13 cellular contexts compared by ENCODE assay signal in genomic region chr19:16582486-16583261, GRCh38. TPM values are rescaled to one million over a fixed set of nuclear protein-coding genes. Genes with fewer than 3 reads are reported as not detected.
DNase-seq lines count a peak whose midpoint lies in the region; ATAC-seq, FAIRE-seq and TF ChIP-seq lines count a peak whose summit lies in the region.
"Had no signal": no experiment of that assay in that cellular context is flagged by ENCODE, and none has a peak within 500 bp of the region (broad histone marks: within the 10 kb centered on the region; RNA-seq: fewer than 3 reads in every experiment).

No MANE protein-coding gene starts in this region.

- peak overlapping the region; percentile 73 for H3K9ac ChIP-seq in BLaER1
- no peak overlapping the region for H3K9ac ChIP-seq in HepG2 (ENCODE audit: insufficient read depth, low read depth, low read length)

- intact Hi-C loops in HepG2 (cut with micrococcal nuclease; ENCODE audit: unreplicated experiment): no loop called here

- no peak for TF ChIP-seq POLR2A in HepG2 (IDR thresholded peaks at IDR 0.05; ENCODE audit: insufficient read depth in 1 of 2, low read depth in 2 of 2, low read length in 2 of 2)

- H3K27me3 ChIP-seq in BLaER1 (no peaks in the 10 kb centered on the region), HepG2 (ENCODE audit: control insufficient read depth in 1 of 2, insufficient read depth in 2 of 2, low read length in 2 of 2) (no peaks in the 10 kb centered on the region)
- H3K27me3 ChIP-seq: hepatocyte, right atrium auricular region had no signal

- POLR2A ChIA-PET in HEK293 (lab: Yijun Ruan, JAX): interaction anchor here (1.1 kb wide), 1 partner anchor 9 kb away, joined by 4 read pairs; no protein-coding TSS in a partner anchor
- POLR2A ChIA-PET in activated naive CD8-positive, alpha-beta T cell treated with anti-CD3 and anti-CD28 coated beads, Interleukin-2, amount 10 ng/mL, durations not matched to agents 7 days and 5 days (lab: Charles Lee): interaction anchor here (1.1 to 4.0 kb wide), 3 partner anchors 9 to 45 kb away, joined by 3 to 38 read pairs (median 33); partner anchors contain the start of genes MED26 and SLC35E1
- POLR2A ChIA-PET in naive thymus-derived CD8-positive, alpha-beta T cell (lab: Charles Lee): interaction anchor here (1.5 to 4.1 kb wide), 3 partner anchors 9 to 46 kb away, joined by 5 to 27 read pairs (median 11); partner anchors contain the start of genes MED26 and SLC35E1
- POLR2A ChIA-PET in HepG2 (lab: Yijun Ruan, JAX): no interaction called here

- H3K27ac ChIP-seq in BLaER1 (peak overlapping the region; percentile 83), HEK293 (ENCODE audit: extremely low read depth, low read depth, low read length) (no peak overlapping the region), HepG2 (ENCODE audit: extremely low read length, insufficient read depth, low read length) (no peak overlapping the region)

- no peak overlapping the region for H3K4me3 Mint-ChIP-seq in activated naive CD8-positive, alpha-beta T cell treated with anti-CD3 and anti-CD28 coated beads, Interleukin-2, amount 10 ng/mL, durations not matched to agents 7 days and 5 days
- peak overlapping the region in 6 of 10 donors; percentile 4 to 62 (median 30) for H3K4me3 Mint-ChIP-seq in naive thymus-derived CD8-positive, alpha-beta T cell

- H4K20me1 ChIP-seq in BLaER1 (peaks cover 98% of the 10 kb centered on the region), HepG2 (ENCODE audit: insufficient read depth, low read length) (peaks cover 21% of the 10 kb centered on the region; the same call in 1 of the 2 replicates)

- no peak for DNase-seq in activated naive CD8-positive, alpha-beta T cell treated with anti-CD3 and anti-CD28 coated beads, Interleukin-2, amount 10 ng/mL, durations not matched to agents 7 days and 5 days
- DNase-seq in naive thymus-derived CD8-positive, alpha-beta T cell: no peak
- no peak for DNase-seq in HepG2 (ENCODE audit: low spot score)
- no peak for DNase-seq in UCSD-AML1 (lab: John Stamatoyannopoulos, UW; ENCODE audit: unreplicated experiment)
- DNase-seq in KBM-7: no peak
- DNase-seq: activated CD4-positive, CD25-positive, alpha-beta regulatory T cell treated with anti-CD3 and anti-CD28 coated beads, Interleukin-2, amount 50 U/mL, for 72 hours; HCEC 1CT had no signal

- in situ Hi-C loops in HepG2 (cut with HindIII; ENCODE audit: extremely low pct_ligation_motif_present, low pct_unique_long_range_greater_than_20kb): no loop called here
- in situ Hi-C loops in KBM-7 (cut with MboI; ENCODE audit: low pct_unique_long_range_greater_than_20kb, low sequenced_read_pairs): no loop called here

- TF ChIP-seq EP300 in HepG2 (IDR thresholded peaks at IDR 0.05; ENCODE audit: low read depth in 2 of 2, low read length in 2 of 2) (no peak), HepG2 (CRISPR knock-in tag; IDR thresholded peaks at IDR 0.05; ENCODE audit: borderline replicate concordance) (no peak)

- no peaks in the 10 kb centered on the region for H3K9me3 ChIP-seq in BLaER1
- no peaks in the 10 kb centered on the region for H3K9me3 ChIP-seq in HEK293 (ENCODE audit: control insufficient read depth, insufficient read depth, low read depth, low read length)
- H3K9me3 ChIP-seq in HepG2 (ENCODE audit: low read length): no peaks in the 10 kb centered on the region
- H3K9me3 ChIP-seq: right atrium auricular region had no signal

- WGBS in HepG2 (ENCODE audit: low lambda C conversion rate): 96% methylated on average over 8 of the region's 10 CpGs

- peaks cover 50% of the 10 kb centered on the region for H3K36me3 ChIP-seq in BLaER1
- peaks cover 0 to 15% of the 10 kb centered on the region in 2 experiments; a peak in 1 of 3 replicates for H3K36me3 ChIP-seq in HEK293 (ENCODE audit: control insufficient read depth in 2 of 2, insufficient read depth in 1 of 2, low read length in 2 of 2)
- H3K36me3 ChIP-seq in HepG2 (replicated peaks in 1 of 2; ENCODE audit: control insufficient read depth in 1 of 2, insufficient read depth in 2 of 2, low read length in 2 of 2): peaks cover 3 to 14% of the 10 kb centered on the region in 2 experiments; a peak in 4 of 5 replicates

- H3K4me1 Mint-ChIP-seq in activated naive CD8-positive, alpha-beta T cell treated with anti-CD3 and anti-CD28 coated beads, Interleukin-2, amount 10 ng/mL, durations not matched to agents 7 days and 5 days: peaks cover 54% of the 10 kb centered on the region
- H3K4me1 Mint-ChIP-seq in naive thymus-derived CD8-positive, alpha-beta T cell: peaks cover 19 to 86% (median 76%) of the 10 kb centered on the region in 4 donors

- FAIRE-seq in HepG2 (lab: Jason Lieb, UNC): no peak
- FAIRE-seq: endometrium had no signal

- no peaks in the 10 kb centered on the region for H3K9me3 Mint-ChIP-seq in activated naive CD8-positive, alpha-beta T cell treated with anti-CD3 and anti-CD28 coated beads, Interleukin-2, amount 10 ng/mL, durations not matched to agents 7 days and 5 days
- H3K9me3 Mint-ChIP-seq in naive thymus-derived CD8-positive, alpha-beta T cell: peaks cover 0 to 2% (median 0%) of the 10 kb centered on the region in 9 donors

- H2AFZ ChIP-seq in HepG2 (ENCODE audit: low read length): no peak overlapping the region
- H2AFZ ChIP-seq: hepatocyte had no signal

- no peak for TF ChIP-seq CTCF in HEK293 (tag by site-specific recombination; IDR thresholded peaks at IDR 0.05)
- no peak for TF ChIP-seq CTCF in HepG2 (CRISPR knock-in tag; IDR thresholded peaks at IDR 0.05)

- CTCF ChIA-PET in HEK293 (lab: Yijun Ruan, JAX) (no interaction called here), HepG2 (lab: Yijun Ruan, JAX; ENCODE audit: low intra/inter-chr PET ratio, low total read pairs) (no interaction called here)

- H3K4me3 ChIP-seq in BLaER1: no peak overlapping the region; the same call in 1 of the 2 replicates
- no peak overlapping the region for H3K4me3 ChIP-seq in HEK293 (ENCODE audit: low read depth, low read length)
- no peak overlapping the region for H3K4me3 ChIP-seq in HepG2 (replicated peaks in 1 of 3; ENCODE audit: insufficient read depth in 1 of 3, low read depth in 2 of 3, low read length in 3 of 3)
- H3K4me3 ChIP-seq: hepatocyte, right atrium auricular region had no signal

- no peak for ATAC-seq in activated naive CD8-positive, alpha-beta T cell treated with anti-CD3 and anti-CD28 coated beads, Interleukin-2, amount 10 ng/mL, durations not matched to agents 7 days and 5 days (ENCODE audit: low read depth)
- ATAC-seq in naive thymus-derived CD8-positive, alpha-beta T cell: no peak
- ATAC-seq in HepG2: no peak
- no peak for ATAC-seq in HG03175 (IDR thresholded peaks at IDR 0.05; ENCODE audit: unreplicated experiment)

- peaks cover 72% of the 10 kb centered on the region for H3K79me2 ChIP-seq in HepG2 (ENCODE audit: insufficient read depth, low read length)

- H3K36me3 Mint-ChIP-seq in activated naive CD8-positive, alpha-beta T cell treated with anti-CD3 and anti-CD28 coated beads, Interleukin-2, amount 10 ng/mL, durations not matched to agents 7 days and 5 days: peaks cover 7% of the 10 kb centered on the region
- H3K36me3 Mint-ChIP-seq in naive thymus-derived CD8-positive, alpha-beta T cell: peaks cover 0 to 13% (median 3%) of the 10 kb centered on the region in 3 donors

- no peak for TF ChIP-seq RAD21 in HepG2 (CRISPR knock-in tag; IDR thresholded peaks at IDR 0.05)

- H3K27me3 Mint-ChIP-seq in activated naive CD8-positive, alpha-beta T cell treated with anti-CD3 and anti-CD28 coated beads, Interleukin-2, amount 10 ng/mL, durations not matched to agents 7 days and 5 days: no peaks in the 10 kb centered on the region
- H3K27me3 Mint-ChIP-seq in naive thymus-derived CD8-positive, alpha-beta T cell: no peaks in the 10 kb centered on the region

- no TSS peak for BruUV-seq in HepG2 (replicated peaks; lab: Mats Ljungman, UMichigan)

- H3K4me1 ChIP-seq in BLaER1 (peaks cover 85% of the 10 kb centered on the region), HEK293 (ENCODE audit: control insufficient read depth, insufficient read depth, low read length) (peaks cover 8% of the 10 kb centered on the region), HepG2 (ENCODE audit: insufficient read depth, low read length) (peaks cover 16% of the 10 kb centered on the region)

- H3K4me2 ChIP-seq in BLaER1 (peak overlapping the region; percentile 95), HepG2 (ENCODE audit: low read depth, low read length) (no peak overlapping the region)
- H3K4me2 ChIP-seq: hepatocyte had no signal

- H3K27ac Mint-ChIP-seq in activated naive CD8-positive, alpha-beta T cell treated with anti-CD3 and anti-CD28 coated beads, Interleukin-2, amount 10 ng/mL, durations not matched to agents 7 days and 5 days: peak overlapping the region; percentile 93
- peak overlapping the region in 8 of 10 donors; percentile 25 to 97 (median 82) for H3K27ac Mint-ChIP-seq in naive thymus-derived CD8-positive, alpha-beta T cell

RNA-seq across cellular contexts. Expression of gene SLC35E1, which starts 10.5 kb away (rescaled TPM):
- 10 to 100 TPM; 43.4 to 44.5 TPM for total RNA-seq in activated naive CD8-positive, alpha-beta T cell treated with anti-CD3 and anti-CD28 coated beads, Interleukin-2, amount 10 ng/mL, durations not matched to agents 7 days and 5 days
- 10 to 100 TPM; 31.5 to 34.2 TPM for total RNA-seq in naive thymus-derived CD8-positive, alpha-beta T cell
- polyA plus RNA-seq in naive thymus-derived CD8-positive, alpha-beta T cell: 10 to 100 TPM; 13.6 to 22.3 (median 16.1) TPM
- 17.2 and 21.2 TPM in 2 replicates for total RNA-seq in HepG2 (2016; rRNA removed; fragmentation: Illumina TruSeq; extraction: Trizol)
- total RNA-seq in HepG2 (2016; cell fraction: cytosol; rRNA removed; fragmentation: Illumina TruSeq; extraction: Trizol; ENCODE audit: low read depth): 6.0 and 7.6 TPM in 2 replicates
- 15.6 and 20.2 TPM in 2 replicates for total RNA-seq in HepG2 (2016; cell fraction: insoluble cytoplasmic fraction; rRNA removed; fragmentation: Illumina TruSeq; extraction: Trizol)
- 18.9 and 19.7 TPM in 2 replicates for total RNA-seq in HepG2 (2016; cell fraction: membrane; rRNA removed; fragmentation: Illumina TruSeq; extraction: Trizol)
- total RNA-seq in HepG2 (2016; cell fraction: nucleus; rRNA removed; fragmentation: Illumina TruSeq; extraction: Trizol): 18.5 and 21.4 TPM in 2 replicates
- polyA plus RNA-seq in HepG2 (2011; rRNA removed): 46.5 and 48.0 TPM in 2 replicates
- 31.6 and 37.8 TPM in 2 replicates for polyA plus RNA-seq in HepG2 (2011; cell fraction: cytosol; rRNA removed)
- polyA plus RNA-seq in HepG2 (2011; cell fraction: nucleus; rRNA removed): 26.3 and 38.8 TPM in 2 replicates
- polyA plus RNA-seq in HepG2 (2012): 25.6 and 26.5 TPM in 2 replicates
- polyA plus RNA-seq in HepG2 (2016; cell fraction: cytosol; fragmentation: Illumina TruSeq; extraction: Trizol; ENCODE audit: low read depth): 5.7 and 6.3 TPM in 2 replicates
- 16.1 and 22.5 TPM in 2 replicates for polyA plus RNA-seq in HepG2 (2016; cell fraction: insoluble cytoplasmic fraction; fragmentation: Illumina TruSeq; extraction: Trizol; ENCODE audit: low read depth)
- polyA plus RNA-seq in HepG2 (2016; cell fraction: membrane; fragmentation: Illumina TruSeq; extraction: Trizol; ENCODE audit: low read depth): 20.6 and 22.2 TPM in 2 replicates
- 45.9 and 46.6 TPM in 2 replicates for polyA plus RNA-seq in HepG2 (2016; cell fraction: nucleus; fragmentation: Illumina TruSeq; extraction: Trizol; ENCODE audit: insufficient read depth, low read depth)
- polyA minus RNA-seq in HepG2 (2011; rRNA and poly(A)+ RNA removed; ENCODE audit: low replicate concordance): 181 and 185 TPM in 2 replicates
- 33.0 and 39.5 TPM in 2 replicates for polyA minus RNA-seq in HepG2 (2011; cell fraction: cytosol; rRNA and poly(A)+ RNA removed)
- 24.8 and 31.7 TPM in 2 replicates for polyA minus RNA-seq in HepG2 (2011; cell fraction: nucleus; rRNA and poly(A)+ RNA removed)

RNA-seq across cellular contexts. Expression of gene CHERP, which starts 40.4 kb away (rescaled TPM):
- total RNA-seq in activated naive CD8-positive, alpha-beta T cell treated with anti-CD3 and anti-CD28 coated beads, Interleukin-2, amount 10 ng/mL, durations not matched to agents 7 days and 5 days: 10 to 100 TPM; 65.5 to 67.0 TPM
- 10 to 100 TPM; 75.6 to 82.0 TPM for total RNA-seq in naive thymus-derived CD8-positive, alpha-beta T cell
- polyA plus RNA-seq in naive thymus-derived CD8-positive, alpha-beta T cell: 10 to 100 TPM in 1 of 3 donors, 1 to 10 TPM in 2; 4.7 to 17.8 (median 8.6) TPM
- 4.3 and 9.1 TPM in 2 replicates for total RNA-seq in HepG2 (2016; rRNA removed; fragmentation: Illumina TruSeq; extraction: Trizol)
- 3.8 and 4.0 TPM in 2 replicates for total RNA-seq in HepG2 (2016; cell fraction: cytosol; rRNA removed; fragmentation: Illumina TruSeq; extraction: Trizol; ENCODE audit: low read depth)
- 6.0 and 7.4 TPM in 2 replicates for total RNA-seq in HepG2 (2016; cell fraction: insoluble cytoplasmic fraction; rRNA removed; fragmentation: Illumina TruSeq; extraction: Trizol)
- total RNA-seq in HepG2 (2016; cell fraction: membrane; rRNA removed; fragmentation: Illumina TruSeq; extraction: Trizol): 5.5 and 6.1 TPM in 2 replicates
- 8.1 and 13.9 TPM in 2 replicates for total RNA-seq in HepG2 (2016; cell fraction: nucleus; rRNA removed; fragmentation: Illumina TruSeq; extraction: Trizol)
- 5.4 and 5.9 TPM in 2 replicates for polyA plus RNA-seq in HepG2 (2011; rRNA removed)
- polyA plus RNA-seq in HepG2 (2011; cell fraction: cytosol; rRNA removed): 2.9 and 3.2 TPM in 2 replicates
- polyA plus RNA-seq in HepG2 (2011; cell fraction: nucleus; rRNA removed): 34.4 and 39.5 TPM in 2 replicates
- polyA plus RNA-seq in HepG2 (2012): 20.4 and 25.1 TPM in 2 replicates
- 2.1 and 2.2 TPM in 2 replicates for polyA plus RNA-seq in HepG2 (2016; cell fraction: cytosol; fragmentation: Illumina TruSeq; extraction: Trizol; ENCODE audit: low read depth)
- 19.7 and 26.9 TPM in 2 replicates for polyA plus RNA-seq in HepG2 (2016; cell fraction: insoluble cytoplasmic fraction; fragmentation: Illumina TruSeq; extraction: Trizol; ENCODE audit: low read depth)
- polyA plus RNA-seq in HepG2 (2016; cell fraction: membrane; fragmentation: Illumina TruSeq; extraction: Trizol; ENCODE audit: low read depth): 4.9 and 6.0 TPM in 2 replicates
- polyA plus RNA-seq in HepG2 (2016; cell fraction: nucleus; fragmentation: Illumina TruSeq; extraction: Trizol; ENCODE audit: insufficient read depth, low read depth): 54.8 and 59.8 TPM in 2 replicates
- polyA minus RNA-seq in HepG2 (2011; rRNA and poly(A)+ RNA removed; ENCODE audit: low replicate concordance): 10.1 and 16.3 TPM in 2 replicates
- 7.1 and 9.3 TPM in 2 replicates for polyA minus RNA-seq in HepG2 (2011; cell fraction: cytosol; rRNA and poly(A)+ RNA removed)
- polyA minus RNA-seq in HepG2 (2011; cell fraction: nucleus; rRNA and poly(A)+ RNA removed): 18.4 and 19.8 TPM in 2 replicates

RNA-seq across cellular contexts. Expression of gene MED26, which starts 45.3 kb away (rescaled TPM):
- total RNA-seq in activated naive CD8-positive, alpha-beta T cell treated with anti-CD3 and anti-CD28 coated beads, Interleukin-2, amount 10 ng/mL, durations not matched to agents 7 days and 5 days: 10 to 100 TPM; 16.4 to 21.2 TPM
- total RNA-seq in naive thymus-derived CD8-positive, alpha-beta T cell: 10 to 100 TPM; 16.5 to 18.5 TPM
- 1 to 10 TPM; 2.7 to 3.9 (median 3.1) TPM for polyA plus RNA-seq in naive thymus-derived CD8-positive, alpha-beta T cell
- 3.3 and 3.8 TPM in 2 replicates for total RNA-seq in HepG2 (2016; rRNA removed; fragmentation: Illumina TruSeq; extraction: Trizol)
- total RNA-seq in HepG2 (2016; cell fraction: cytosol; rRNA removed; fragmentation: Illumina TruSeq; extraction: Trizol; ENCODE audit: low read depth): 0.88 and 1.1 TPM in 2 replicates
- 2.3 and 2.9 TPM in 2 replicates for total RNA-seq in HepG2 (2016; cell fraction: insoluble cytoplasmic fraction; rRNA removed; fragmentation: Illumina TruSeq; extraction: Trizol)
- 2.2 and 2.5 TPM in 2 replicates for total RNA-seq in HepG2 (2016; cell fraction: membrane; rRNA removed; fragmentation: Illumina TruSeq; extraction: Trizol)
- 4.4 and 6.8 TPM in 2 replicates for total RNA-seq in HepG2 (2016; cell fraction: nucleus; rRNA removed; fragmentation: Illumina TruSeq; extraction: Trizol)
- polyA plus RNA-seq in HepG2 (2011; rRNA removed): 3.3 and 3.5 TPM in 2 replicates
- 2.7 and 3.7 TPM in 2 replicates for polyA plus RNA-seq in HepG2 (2011; cell fraction: cytosol; rRNA removed)
- polyA plus RNA-seq in HepG2 (2011; cell fraction: nucleus; rRNA removed): 4.2 and 6.4 TPM in 2 replicates
- 3.0 and 3.2 TPM in 2 replicates for polyA plus RNA-seq in HepG2 (2012)
- polyA plus RNA-seq in HepG2 (2016; cell fraction: cytosol; fragmentation: Illumina TruSeq; extraction: Trizol; ENCODE audit: low read depth): 0.35 and 0.40 TPM in 2 replicates
- polyA plus RNA-seq in HepG2 (2016; cell fraction: insoluble cytoplasmic fraction; fragmentation: Illumina TruSeq; extraction: Trizol; ENCODE audit: low read depth): 3.6 and 5.3 TPM in 2 replicates
- 1.6 and 1.7 TPM in 2 replicates for polyA plus RNA-seq in HepG2 (2016; cell fraction: membrane; fragmentation: Illumina TruSeq; extraction: Trizol; ENCODE audit: low read depth)
- 6.4 and 8.6 TPM in 2 replicates for polyA plus RNA-seq in HepG2 (2016; cell fraction: nucleus; fragmentation: Illumina TruSeq; extraction: Trizol; ENCODE audit: insufficient read depth, low read depth)
- 12.3 and 16.1 TPM in 2 replicates for polyA minus RNA-seq in HepG2 (2011; rRNA and poly(A)+ RNA removed; ENCODE audit: low replicate concordance)
- polyA minus RNA-seq in HepG2 (2011; cell fraction: cytosol; rRNA and poly(A)+ RNA removed): 4.7 and 5.5 TPM in 2 replicates
- polyA minus RNA-seq in HepG2 (2011; cell fraction: nucleus; rRNA and poly(A)+ RNA removed): 14.0 and 19.3 TPM in 2 replicates

Comparison
In these comparisons a context has a peak if more than half of its experiments do, and no peak if none do; other contexts are left out.
1. RNA of gene CHERP, which starts 40.4 kb away (total RNA-seq): 75.6 to 82.0 TPM in naive thymus-derived CD8-positive, alpha-beta T cell and 65.5 to 67.0 TPM in activated naive CD8-positive, alpha-beta T cell treated with anti-CD3 and anti-CD28 coated beads, Interleukin-2, amount 10 ng/mL, durations not matched to agents 7 days and 5 days; 3.8 to 13.9 TPM in HepG2; every median in the first group is over 4 times any median in the second.